Comparison of ENCODE assay signal across 8 cellular contexts in genomic region chr2:238285653-238286082, GRCh38. TPM values are rescaled to one million over a fixed set of nuclear protein-coding genes. Genes with fewer than 3 reads are reported as not detected.
DNase-seq lines count a peak whose midpoint lies in the region; ATAC-seq and TF ChIP-seq lines count a peak whose summit lies in the region.

No MANE protein-coding gene starts in this region.

- ATAC-seq in GM23338: no peak
- ATAC-seq in Right ventricle myocardium superior (ENCODE audit: poor library complexity): peak; percentile 32
- no peak for ATAC-seq in psoas muscle
- ATAC-seq in GM18517 (IDR thresholded peaks at IDR 0.05; ENCODE audit: unreplicated experiment): no peak
- no peak for ATAC-seq in HG02870 (IDR thresholded peaks at IDR 0.05; ENCODE audit: unreplicated experiment)
- ATAC-seq in HG02588 (IDR thresholded peaks at IDR 0.05; ENCODE audit: unreplicated experiment): no peak

- H3K4me2 ChIP-seq in GM23338: no peak overlapping the region

- intact Hi-C loops in Right ventricle myocardium superior (cut with DNase I): no loop called here
- intact Hi-C loops in psoas muscle (cut with DNase I): no loop called here

- peak; percentile 54 for DNase-seq in GM23338 (ENCODE audit: low spot score)
- peak; percentile 72 for DNase-seq in T1000 (lab: John Stamatoyannopoulos, UW)
- DNase-seq in Right ventricle myocardium superior: peak; percentile 77
- DNase-seq in psoas muscle: peak; percentile 79 to 84
- DNase-seq in DMS114 treated with DMSO at 0.1 percent for 48 hours (lab: John Stamatoyannopoulos, UW; ENCODE audit: unreplicated experiment): no peak

- no peaks in the 10 kb centered on the region; the same call in 2 of the 3 replicates for H3K36me3 Mint-ChIP-seq in GM23338 (ENCODE audit: low read depth)

- H3K9me2 ChIP-seq in GM23338 (ENCODE audit: insufficient read depth): no peaks in the 10 kb centered on the region

- peaks cover 15% of the 10 kb centered on the region for H4K20me1 ChIP-seq in GM23338 (replicated peaks; ENCODE audit: insufficient read depth)

- H3K27ac ChIP-seq in GM23338 (ENCODE audit: low read depth) (no peak overlapping the region), psoas muscle (peak overlapping the region; percentile 96)

- peaks cover 16% of the 10 kb centered on the region for H3K79me2 ChIP-seq in GM23338 (replicated peaks; ENCODE audit: insufficient read depth)

- peaks cover 42% of the 10 kb centered on the region for H3K4me1 Mint-ChIP-seq in GM23338

- no peak for TF ChIP-seq CTCF in GM23338 (conservative IDR thresholded peaks at IDR 0.05; ENCODE audit: low read depth in 2 of 2)
- TF ChIP-seq CTCF in psoas muscle (IDR thresholded peaks at IDR 0.05): no peak

- H3F3A ChIP-seq in GM23338 (replicated peaks; ENCODE audit: low read depth): peaks cover 4% of the 10 kb centered on the region; the same call in 1 of the 2 replicates

- H2AFZ ChIP-seq in GM23338: no peak overlapping the region

- no peak overlapping the region for H3K4me3 ChIP-seq in GM23338
- H3K4me3 ChIP-seq in psoas muscle: peak overlapping the region; percentile 95

- no peaks in the 10 kb centered on the region for H3K9me3 Mint-ChIP-seq in GM23338

- no peaks in the 10 kb centered on the region for H3K9me3 ChIP-seq in psoas muscle

- WGBS in psoas muscle, 3 donors: 33 to 40% (median 38%) methylated on average over 7 of the region's 7 CpGs

- H3K36me3 ChIP-seq in GM23338 (ENCODE audit: insufficient read depth) (no peaks in the 10 kb centered on the region), psoas muscle (ENCODE audit: insufficient read depth in 1 of 2, low read depth in 1 of 2) (no peaks in the 10 kb centered on the region)

- H3K4me1 ChIP-seq in GM23338 (ENCODE audit: insufficient read depth) (peaks cover 26% of the 10 kb centered on the region), psoas muscle (peaks cover 46% of the 10 kb centered on the region)

- H3K27me3 ChIP-seq in GM23338 (ENCODE audit: insufficient read depth) (peaks cover 6% of the 10 kb centered on the region; the same call in 1 of the 2 replicates), psoas muscle (ENCODE audit: insufficient read depth in 3 of 3, low read length in 2 of 3) (no peaks in the 10 kb centered on the region)

- 0 out of 3 replicates have a peak overlapping the region, but pooled peaks have one; percentile 17 for H3K4me3 Mint-ChIP-seq in GM23338

- no peak overlapping the region for H3K27ac Mint-ChIP-seq in GM23338

- peaks cover 20% of the 10 kb centered on the region for H3K27me3 Mint-ChIP-seq in GM23338 (ENCODE audit: insufficient read depth, low read depth, poor library complexity)

TF ChIP-seq in GM23338, 12 proteins besides CTCF, POLR2A, EP300 and RAD21 (continues in another document):
- TF ChIP-seq CREB1 (CRISPR knock-in tag; IDR thresholded peaks at IDR 0.05; ENCODE audit: low read depth) (no peak), REST (IDR thresholded peaks at IDR 0.05; ENCODE audit: unreplicated experiment) (no peak), ZNF114 (CRISPR knock-in tag; IDR thresholded peaks at IDR 0.05) (no peak), ETS1 (IDR thresholded peaks at IDR 0.05) (no peak), ZNF331 (CRISPR knock-in tag; IDR thresholded peaks at IDR 0.05; ENCODE audit: low read depth) (no peak)

RNA-seq across cellular contexts. Expression of gene PER2, which starts 2.7 kb away (rescaled TPM):
- 4.6 TPM in 2 replicates for total RNA-seq in GM23338 (2014; rRNA removed; shearing (Covaris generic))
- polyA plus RNA-seq in GM23338 (2016; fragmentation: Nextera tagmentation; extraction: Ambion mirVana) (2.2 and 2.3 TPM in 2 replicates), psoas muscle (1 to 10 TPM; 1.9 to 2.5 (median 2.4) TPM)
- total RNA-seq in Right ventricle myocardium superior (3.6 TPM), psoas muscle (10 to 100 TPM in 3 of 4 donors, 1 to 10 TPM in 1; 7.8 to 20.7 (median 13.1) TPM)

RNA-seq across cellular contexts. Expression of gene TRAF3IP1, which starts 34.6 kb away (rescaled TPM):
- 12.2 and 12.5 TPM in 2 replicates for total RNA-seq in GM23338 (2014; rRNA removed; shearing (Covaris generic))
- polyA plus RNA-seq in GM23338 (2016; fragmentation: Nextera tagmentation; extraction: Ambion mirVana): 20.0 and 20.7 TPM in 2 replicates
- total RNA-seq in Right ventricle myocardium superior: 13.6 TPM
- 10 to 100 TPM; 14.9 to 24.7 (median 18.4) TPM for total RNA-seq in psoas muscle
- 10 to 100 TPM in 1 of 3 donors, 1 to 10 TPM in 2; 2.9 to 30.9 (median 6.9) TPM for polyA plus RNA-seq in psoas muscle

RNA-seq across cellular contexts. Expression of gene HES6, which starts 45.8 kb away (rescaled TPM):
- 76.3 and 85.5 TPM in 2 replicates for total RNA-seq in GM23338 (2014; rRNA removed; shearing (Covaris generic))
- polyA plus RNA-seq in GM23338 (2016; fragmentation: Nextera tagmentation; extraction: Ambion mirVana): 38.8 and 42.7 TPM in 2 replicates
- total RNA-seq in Right ventricle myocardium superior: 2.5 TPM
- total RNA-seq in psoas muscle: 10 to 100 TPM in 2 of 4 donors, 1 to 10 TPM in 2; 4.1 to 13.1 (median 10.9) TPM
- polyA plus RNA-seq in psoas muscle: 10 to 100 TPM; 35.7 to 54.5 (median 40.6) TPM
